15 cellular contexts compared by ENCODE assay signal in the genomic region with DNA sequence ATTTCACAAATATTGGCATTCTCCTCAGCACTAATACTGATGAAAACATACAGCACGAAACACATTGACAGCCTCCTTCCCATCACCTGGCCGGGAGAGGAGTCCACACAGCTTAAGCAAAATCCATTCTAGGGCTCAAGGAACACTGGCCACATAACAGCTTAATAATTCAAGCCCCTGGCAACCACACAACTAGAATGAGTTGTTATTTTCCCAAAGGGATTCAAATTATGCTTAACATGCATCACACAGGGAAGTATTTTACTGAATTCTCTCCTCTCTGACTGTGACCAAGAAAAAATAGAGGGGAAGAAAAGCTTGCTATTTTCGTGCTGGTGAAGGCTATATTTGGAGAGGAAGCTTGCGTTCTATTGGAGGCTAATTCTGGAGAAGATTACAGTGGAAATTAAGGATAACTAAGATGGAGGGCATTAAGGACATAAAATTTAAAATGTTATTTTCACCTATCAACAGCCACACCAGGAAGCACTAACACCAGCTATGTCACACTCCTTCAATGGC.
"Had no signal": no experiment of that assay in that cellular context is flagged by ENCODE, and none has a peak within 500 bp of the region (broad histone marks: within the 10 kb centered on the region; RNA-seq: fewer than 3 reads in every experiment).

No MANE protein-coding gene starts in this region.

- H3K4me1 ChIP-seq: psoas muscle, testis had no signal

- H3K27me3 ChIP-seq: cardiac muscle cell, testis had no signal

- H3K36me3 ChIP-seq: cardiac muscle cell had no signal

- H3K4me3 Mint-ChIP-seq: activated naive CD4-positive, alpha-beta T cell treated with anti-CD3 and anti-CD28 coated beads, Interleukin-2, amount 50 U/mL, for 24 hours; immature natural killer cell; natural killer cell had no signal

- H3K36me3 Mint-ChIP-seq: immature natural killer cell, natural killer cell had no signal

- H3K9me3 ChIP-seq: psoas muscle, testis had no signal

- ATAC-seq: mucosa of descending colon, natural killer cell, psoas muscle, sciatic nerve had no signal

- H3K27ac ChIP-seq: cardiac muscle cell, psoas muscle, testis had no signal

- H3K27me3 Mint-ChIP-seq: activated naive CD4-positive, alpha-beta T cell treated with anti-CD3 and anti-CD28 coated beads, Interleukin-2, amount 50 U/mL, for 24 hours had no signal

- H3K4me3 ChIP-seq: cardiac muscle cell, lung, mucosa of descending colon, psoas muscle, testis had no signal

- DNase-seq: activated CD4-positive, alpha-beta T cell treated with anti-CD3 and anti-CD28 coated beads, Interleukin-2, amount 50 U/mL, for 1 hour; activated effector memory CD4-positive, alpha-beta T cell treated with Interleukin-2 at 50 U/mL for 16 hours; amniotic stem cell; immature natural killer cell; mucosa of descending colon; natural killer cell; nucleus accumbens; psoas muscle; stimulated activated CD4-positive, alpha-beta T cell treated with anti-CD3 and anti-CD28 coated beads, Interleukin-12 subunit alpha, Interleukin-12 subunit beta, amount 100 ng/mL, for 4 hours; stimulated activated naive CD4-positive, alpha-beta T cell treated with Interleukin-2 at 50 U/mL for 16 hours; testis had no signal

- H3K27ac Mint-ChIP-seq: activated naive CD4-positive, alpha-beta T cell treated with anti-CD3 and anti-CD28 coated beads, Interleukin-2, amount 50 U/mL, for 24 hours; immature natural killer cell; natural killer cell had no signal

- H3K4me1 Mint-ChIP-seq: activated naive CD4-positive, alpha-beta T cell treated with anti-CD3 and anti-CD28 coated beads, Interleukin-2, amount 50 U/mL, for 24 hours; immature natural killer cell; natural killer cell had no signal
